ENCODE assay signal across 15 cellular contexts in genomic region chr7:95590387-95591248, GRCh38. TPM values are rescaled to one million over a fixed set of nuclear protein-coding genes. Genes with fewer than 3 reads are reported as not detected.
DNase-seq lines count a peak whose midpoint lies in the region; ATAC-seq, FAIRE-seq and TF ChIP-seq lines count a peak whose summit lies in the region.
"Had no signal": no experiment of that assay in that cellular context is flagged by ENCODE, and none has a peak within 500 bp of the region (broad histone marks: within the 10 kb centered on the region; RNA-seq: fewer than 3 reads in every experiment).

No MANE protein-coding gene starts in this region.

- H3K27me3 ChIP-seq in Loucy (ENCODE audit: insufficient read depth, low read length, poor library complexity, severe bottlenecking) = no peaks in the 10 kb centered on the region
- no peaks in the 10 kb centered on the region for H3K27me3 ChIP-seq in mucosa of stomach (ENCODE audit: control insufficient read depth, insufficient read depth, low read length)

- H3K27me3 Mint-ChIP-seq in activated CD4-positive, alpha-beta T cell treated with anti-CD3 and anti-CD28 coated beads for 36 hours = peaks cover 5% of the 10 kb centered on the region

- no peaks in the 10 kb centered on the region for H3K36me3 Mint-ChIP-seq in activated CD4-positive, alpha-beta T cell treated with anti-CD3 and anti-CD28 coated beads for 36 hours (ENCODE audit: low read depth)
- H3K36me3 Mint-ChIP-seq: activated naive CD8-positive, alpha-beta T cell had no signal

- H3K4me1 ChIP-seq in Loucy (ENCODE audit: insufficient read depth, low read length, poor library complexity, severe bottlenecking) (no peaks in the 10 kb centered on the region), mucosa of stomach (ENCODE audit: control insufficient read depth, insufficient read depth, low read length) (peaks cover 13% of the 10 kb centered on the region)
- H3K4me1 ChIP-seq: SJSA1 had no signal

- H3K79me2 ChIP-seq in Loucy (ENCODE audit: insufficient read depth, low read length) = no peaks in the 10 kb centered on the region

- H3K4me3 ChIP-seq in Loucy (ENCODE audit: low read length, poor library complexity, severe bottlenecking) (no peak overlapping the region), mucosa of stomach (ENCODE audit: low read length) (no peak overlapping the region)
- H3K4me3 ChIP-seq: SJSA1, skin epidermis had no signal

- H2AFZ ChIP-seq in Loucy (ENCODE audit: low read length) = peak overlapping the region; percentile 54; the same call in 1 of the 2 replicates

- no peak overlapping the region for H3K4me2 ChIP-seq in Loucy (ENCODE audit: low read depth, low read length, poor library complexity, severe bottlenecking)

- peak overlapping the region; percentile 92 for H3K27ac ChIP-seq in temporal lobe (ENCODE audit: low read depth, low read length)
- H3K27ac ChIP-seq: SJSA1 had no signal

- no peaks in the 10 kb centered on the region for H3K9me2 ChIP-seq in Loucy (replicated peaks; ENCODE audit: low read depth, low read length)

- H3K4me1 Mint-ChIP-seq in activated CD4-positive, alpha-beta T cell treated with anti-CD3 and anti-CD28 coated beads for 36 hours = no peaks in the 10 kb centered on the region

- no peaks in the 10 kb centered on the region for H4K20me1 ChIP-seq in Loucy (ENCODE audit: insufficient read depth, low read length, poor library complexity, severe bottlenecking)

- H3K9me3 Mint-ChIP-seq in activated CD4-positive, alpha-beta T cell treated with anti-CD3 and anti-CD28 coated beads for 36 hours (ENCODE audit: low read depth) = no peaks in the 10 kb centered on the region
- H3K9me3 Mint-ChIP-seq: nephron had no signal

- no peak overlapping the region for H3K4me3 Mint-ChIP-seq in activated CD4-positive, alpha-beta T cell treated with anti-CD3 and anti-CD28 coated beads for 36 hours
- H3K4me3 Mint-ChIP-seq: activated naive CD8-positive, alpha-beta T cell; nephron had no signal

- H3K36me3 ChIP-seq in Loucy (ENCODE audit: insufficient read depth, low read length) (no peaks in the 10 kb centered on the region), mucosa of stomach (ENCODE audit: control insufficient read depth, insufficient read depth, low read length) (peaks cover 20% of the 10 kb centered on the region)
- H3K36me3 ChIP-seq: SJSA1 had no signal

- ATAC-seq in HG03520 (IDR thresholded peaks at IDR 0.05; ENCODE audit: unreplicated experiment) = no peak
- ATAC-seq in activated CD4-positive, alpha-beta T cell treated with anti-CD3 and anti-CD28 coated beads for 36 hours = no peak

- peak; percentile 95 for FAIRE-seq in frontal cortex (lab: Jason Lieb, UNC)

- no peak for TF ChIP-seq CTCF in Loucy (conservative IDR thresholded peaks at IDR 0.05; ENCODE audit: low read length)

- intact Hi-C loops in activated CD4-positive, alpha-beta T cell treated with anti-CD3 and anti-CD28 coated beads for 36 hours (cut with DNase I, micrococcal nuclease) = no loop called here

- H3K9me3 ChIP-seq in Loucy (ENCODE audit: insufficient read depth, low read depth, low read length) (no peaks in the 10 kb centered on the region), mucosa of stomach (ENCODE audit: control insufficient read depth, low read length) (no peaks in the 10 kb centered on the region)
- H3K9me3 ChIP-seq: SJSA1 had no signal

- POLR2A ChIA-PET in activated CD4-positive, alpha-beta T cell treated with anti-CD3 and anti-CD28 coated beads for 36 hours (lab: Charles Lee) = no interaction called here

- DNase-seq in frontal cortex (ENCODE audit: low spot score in 2 of 2) = no peak
- DNase-seq in activated CD4-positive, alpha-beta T cell treated with anti-CD3 and anti-CD28 coated beads for 36 hours = no peak
- DNase-seq in stimulated activated CD8-positive, alpha-beta memory T cell treated with anti-CD3 and anti-CD28 coated beads, Interleukin-4, amount 100 ng/mL, for 48 hours = no peak
- DNase-seq in ecto neural progenitor cell (ENCODE audit: low spot score) = no peak
- DNase-seq: AML-193, DND-41, NCI-H1930 had no signal

- CTCF ChIA-PET in activated CD4-positive, alpha-beta T cell treated with anti-CD3 and anti-CD28 coated beads for 36 hours (lab: Charles Lee) = no interaction called here

- no peaks in the 10 kb centered on the region for H3F3A ChIP-seq in Loucy (ENCODE audit: low read depth)

- H3K9ac ChIP-seq in Loucy (ENCODE audit: low read depth, low read length, poor library complexity, severe bottlenecking) (no peak overlapping the region), mucosa of stomach (ENCODE audit: low read length) (peak overlapping the region; percentile 28)

- H3K27ac Mint-ChIP-seq in activated CD4-positive, alpha-beta T cell treated with anti-CD3 and anti-CD28 coated beads for 36 hours = no peak overlapping the region
- H3K27ac Mint-ChIP-seq: activated naive CD8-positive, alpha-beta T cell; nephron had no signal

RNA-seq across cellular contexts. Expression of gene PDK4, which starts 5.7 kb away (rescaled TPM):
- 2.9 TPM for total RNA-seq in frontal cortex
- 6.4 TPM for total RNA-seq in temporal lobe
- total RNA-seq in activated CD4-positive, alpha-beta T cell treated with anti-CD3 and anti-CD28 coated beads for 36 hours = not detected
- total RNA-seq: SJSA1 had no signal
